9 cellular contexts compared by ENCODE assay signal in genomic region chr19:55603581-55604292, GRCh38. TPM values are rescaled to one million over a fixed set of nuclear protein-coding genes. Genes with fewer than 3 reads are reported as not detected.
DNase-seq lines count a peak whose midpoint lies in the region; ATAC-seq and TF ChIP-seq lines count a peak whose summit lies in the region.
"Had no signal": no experiment of that assay in that cellular context is flagged by ENCODE, and none has a peak within 500 bp of the region (broad histone marks: within the 10 kb centered on the region; RNA-seq: fewer than 3 reads in every experiment).

No MANE protein-coding gene starts in this region.

- 93% methylated on average over 22 of the region's 22 CpGs for WGBS in SK-N-SH (ENCODE audit: low lambda C conversion rate)
- 75 to 85% methylated on average over 18 to 22 of the region's 22 CpGs for WGBS in esophagus squamous epithelium, 2 donors

- CTCF ChIA-PET in SK-N-SH (lab: Yijun Ruan, JAX), result interaction anchor here (0.9 to 3.5 kb wide), 4 partner anchors 22 to 87 kb away, joined by 3 to 31 read pairs (median 17); partner anchors contain the start of gene ZNF784

- H3K27me3 ChIP-seq in SK-N-SH (ENCODE audit: insufficient read depth) (no peaks in the 10 kb centered on the region), esophagus squamous epithelium (no peaks in the 10 kb centered on the region)

- TF ChIP-seq CTCF in SK-N-SH (IDR thresholded peaks at IDR 0.05) (no peak), esophagus squamous epithelium (IDR thresholded peaks at IDR 0.05) (no peak), GM20000 (IDR thresholded peaks at IDR 0.05; ENCODE audit: extremely low read depth, missing control alignments) (no peak)

- peaks cover 0 to 8% of the 10 kb centered on the region in 2 experiments for H3K36me3 ChIP-seq in SK-N-SH (replicated peaks in 1 of 2; ENCODE audit: control insufficient read depth in 1 of 2, insufficient read depth in 2 of 2, low read length in 1 of 2)
- no peaks in the 10 kb centered on the region for H3K36me3 ChIP-seq in SK-N-MC (ENCODE audit: insufficient read depth, low read length)
- peaks cover 0 to 21% (median 9%) of the 10 kb centered on the region in 3 donors for H3K36me3 ChIP-seq in esophagus squamous epithelium

- peak overlapping the region; percentile 96 for H3K4me2 ChIP-seq in SK-N-SH

- H4K20me1 ChIP-seq in SK-N-SH (ENCODE audit: insufficient read depth), result peaks cover 19% of the 10 kb centered on the region; the same call in 1 of the 2 replicates

- no peak overlapping the region for H2AFZ ChIP-seq in SK-N-SH (ENCODE audit: low read depth)

- no peak for TF ChIP-seq POLR2A in esophagus squamous epithelium (IDR thresholded peaks at IDR 0.05)

- no peaks in the 10 kb centered on the region for H3K9me2 ChIP-seq in SK-N-SH

- H3K79me2 ChIP-seq in SK-N-SH (ENCODE audit: insufficient read depth), result peaks cover 42% of the 10 kb centered on the region

- H3K4me3 ChIP-seq in SK-N-SH (ENCODE audit: low read depth in 2 of 2, low read length in 1 of 2), result peak overlapping the region in 1 of 2 experiments; percentile 64; a peak in 1 of 4 replicates
- no peak overlapping the region; the same call in 1 of the 2 replicates for H3K4me3 ChIP-seq in SK-N-MC
- H3K4me3 ChIP-seq in esophagus squamous epithelium, result no peak overlapping the region
- H3K4me3 ChIP-seq in skin epidermis, result peak overlapping the region in 2 of 7 experiments; percentile 87 to 92

- peak overlapping the region; percentile 11 to 95; a peak in 3 of 4 replicates for H3K27ac ChIP-seq in SK-N-SH (ENCODE audit: low read depth in 2 of 2, low read length in 1 of 2)
- H3K27ac ChIP-seq in SK-N-MC, result peak overlapping the region; percentile 98
- H3K27ac ChIP-seq in esophagus squamous epithelium, result peak overlapping the region; percentile 96 to 97 (median 97)
- H3K27ac ChIP-seq in skin epidermis, result peak overlapping the region in 14 of 21 experiments; percentile 94 to 100 (median 97)

- no peak for TF ChIP-seq EP300 in SK-N-SH (IDR thresholded peaks at IDR 0.05; ENCODE audit: borderline replicate concordance in 1 of 2, low read depth in 1 of 2, low read length in 1 of 2)

- H3K9me3 ChIP-seq in SK-N-SH (no peaks in the 10 kb centered on the region), SK-N-MC (ENCODE audit: low read depth, low read length) (no peaks in the 10 kb centered on the region), esophagus squamous epithelium (no peaks in the 10 kb centered on the region)

- H3F3A ChIP-seq in SK-N-SH (replicated peaks; ENCODE audit: insufficient read depth), result peaks cover 24% of the 10 kb centered on the region

- H3K4me1 ChIP-seq in SK-N-SH (ENCODE audit: control insufficient read depth in 1 of 2, insufficient read depth in 2 of 2, low read depth in 1 of 2, low read length in 1 of 2) (peaks cover 3 to 21% of the 10 kb centered on the region in 2 experiments; a peak in 3 of 4 replicates), esophagus squamous epithelium (peaks cover 32 to 77% (median 37%) of the 10 kb centered on the region in 3 donors)

- TF ChIP-seq RAD21 in SK-N-SH (IDR thresholded peaks at IDR 0.05; ENCODE audit: low read length), result no peak

- no peak overlapping the region; the same call in 1 of the 2 replicates for H3K9ac ChIP-seq in SK-N-SH
- H3K9ac ChIP-seq in SK-N-MC (ENCODE audit: insufficient read length), result no peak overlapping the region

- ATAC-seq in SK-N-SH treated with all-trans-retinoic acid at 6 μM for 48 hours, result no peak

- POLR2A ChIA-PET in SK-N-SH (lab: Yijun Ruan, JAX), result no interaction called here

- intact Hi-C loops in esophagus squamous epithelium (cut with DNase I), result no loop called here

- DNase-seq in SK-N-SH (no peak), SK-N-MC (ENCODE audit: low read depth, low spot score) (no peak), esophagus squamous epithelium (lab: John Stamatoyannopoulos, UW) (no peak), GM20000 (ENCODE audit: low spot score) (no peak), NCI-H2171 (lab: John Stamatoyannopoulos, UW) (no peak), kidney glomerular epithelial cell (lab: John Stamatoyannopoulos, UW) (no peak)
- DNase-seq: 8988T had no signal

TF ChIP-seq in SK-N-SH, 30 proteins besides CTCF, POLR2A, EP300 and RAD21 (continues in another document):
- TF ChIP-seq, protein P1, sequence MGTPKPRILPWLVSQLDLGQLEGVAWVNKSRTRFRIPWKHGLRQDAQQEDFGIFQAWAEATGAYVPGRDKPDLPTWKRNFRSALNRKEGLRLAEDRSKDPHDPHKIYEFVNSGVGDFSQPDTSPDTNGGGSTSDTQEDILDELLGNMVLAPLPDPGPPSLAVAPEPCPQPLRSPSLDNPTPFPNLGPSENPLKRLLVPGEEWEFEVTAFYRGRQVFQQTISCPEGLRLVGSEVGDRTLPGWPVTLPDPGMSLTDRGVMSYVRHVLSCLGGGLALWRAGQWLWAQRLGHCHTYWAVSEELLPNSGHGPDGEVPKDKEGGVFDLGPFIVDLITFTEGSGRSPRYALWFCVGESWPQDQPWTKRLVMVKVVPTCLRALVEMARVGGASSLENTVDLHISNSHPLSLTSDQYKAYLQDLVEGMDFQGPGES (IDR thresholded peaks at IDR 0.05; ENCODE audit: low read depth, low read length), result no peak
- no peak for TF ChIP-seq RCOR1 (IDR thresholded peaks at IDR 0.05; ENCODE audit: low read length)
- no peak for TF ChIP-seq NRF1 (IDR thresholded peaks at IDR 0.05; ENCODE audit: low read depth, low read length)
- no peak for TF ChIP-seq POLR2AphosphoS5 (IDR thresholded peaks at IDR 0.05; ENCODE audit: low read depth, low read length)
- TF ChIP-seq YY1 (IDR thresholded peaks at IDR 0.05; ENCODE audit: low read depth), result no peak
- no peak for TF ChIP-seq NFIC (IDR thresholded peaks at IDR 0.05; ENCODE audit: borderline replicate concordance)
- no peak for TF ChIP-seq FOXM1 (IDR thresholded peaks at IDR 0.05; ENCODE audit: low read depth)
- TF ChIP-seq SMC3 (IDR thresholded peaks at IDR 0.05; ENCODE audit: low read depth, low read length), result no peak

TF ChIP-seq in SK-N-SH treated with all-trans-retinoic acid at 6 μM for 48 hours, 23 proteins besides CTCF, POLR2A, EP300 and RAD21 (continues in another document):
- TF ChIP-seq BACH2 (CRISPR knock-in tag; IDR thresholded peaks at IDR 0.05; ENCODE audit: borderline replicate concordance) (no peak), PPARA (CRISPR knock-in tag; IDR thresholded peaks at IDR 0.05; ENCODE audit: borderline replicate concordance) (no peak), CSRNP3 (CRISPR knock-in tag; IDR thresholded peaks at IDR 0.05) (no peak), GLIS3 (CRISPR knock-in tag; IDR thresholded peaks at IDR 0.05) (no peak), ZNF8 (CRISPR knock-in tag; IDR thresholded peaks at IDR 0.05) (no peak), ZFP30 (CRISPR knock-in tag; IDR thresholded peaks at IDR 0.05) (no peak), ZNF70 (CRISPR knock-in tag; IDR thresholded peaks at IDR 0.05) (no peak), ESRRG (CRISPR knock-in tag; IDR thresholded peaks at IDR 0.05) (no peak), ZNF565 (CRISPR knock-in tag; conservative IDR thresholded peaks at IDR 0.05; ENCODE audit: low read depth) (no peak), ZFP3 (CRISPR knock-in tag; IDR thresholded peaks at IDR 0.05) (no peak), ZC3H10 (CRISPR knock-in tag; IDR thresholded peaks at IDR 0.05) (no peak), ARNTL (CRISPR knock-in tag; IDR thresholded peaks at IDR 0.05; ENCODE audit: borderline replicate concordance, low read depth) (no peak), RARB (CRISPR knock-in tag; IDR thresholded peaks at IDR 0.05) (no peak)

RNA-seq across cellular contexts. Expression of gene ZNF865, which starts 1.7 kb away (rescaled TPM):
- 3.4 and 5.0 TPM in 2 replicates for polyA plus RNA-seq in SK-N-SH (2012; rRNA removed)
- 2.7 and 5.2 TPM in 2 replicates for polyA plus RNA-seq in SK-N-SH (2012; cell fraction: cytosol; rRNA removed)
- polyA plus RNA-seq in SK-N-SH (2012; cell fraction: nucleus; rRNA removed), result 11.7 and 16.2 TPM in 2 replicates
- 1 to 10 TPM; 2.7 to 5.3 (median 3.3) TPM for total RNA-seq in esophagus squamous epithelium

RNA-seq across cellular contexts. Expression of gene ZNF524, which starts 3.6 kb away (rescaled TPM):
- 7.2 and 7.3 TPM in 2 replicates for polyA plus RNA-seq in SK-N-SH (2012; rRNA removed)
- 4.6 and 7.4 TPM in 2 replicates for polyA plus RNA-seq in SK-N-SH (2012; cell fraction: cytosol; rRNA removed)
- 7.4 and 10.1 TPM in 2 replicates for polyA plus RNA-seq in SK-N-SH (2012; cell fraction: nucleus; rRNA removed)
- 10 to 100 TPM; 17.7 to 25.9 (median 22.9) TPM for total RNA-seq in esophagus squamous epithelium

RNA-seq across cellular contexts. Expression of gene FIZ1, which starts 4.4 kb away (rescaled TPM):
- polyA plus RNA-seq in SK-N-SH (2012; rRNA removed), result 5.2 and 5.7 TPM in 2 replicates
- polyA plus RNA-seq in SK-N-SH (2012; cell fraction: cytosol; rRNA removed), result 2.5 and 4.3 TPM in 2 replicates
- 20.2 and 24.9 TPM in 2 replicates for polyA plus RNA-seq in SK-N-SH (2012; cell fraction: nucleus; rRNA removed)
- 10 to 100 TPM in 1 of 4 donors, 1 to 10 TPM in 3; 5.8 to 12.7 (median 7.9) TPM for total RNA-seq in esophagus squamous epithelium

RNA-seq across cellular contexts. Expression of gene ZNF784, which starts 20.6 kb away (rescaled TPM):
- polyA plus RNA-seq in SK-N-SH (2012; rRNA removed), result 5.0 and 5.5 TPM in 2 replicates
- polyA plus RNA-seq in SK-N-SH (2012; cell fraction: cytosol; rRNA removed), result 2.4 and 3.3 TPM in 2 replicates
- 17.9 and 20.4 TPM in 2 replicates for polyA plus RNA-seq in SK-N-SH (2012; cell fraction: nucleus; rRNA removed)
- total RNA-seq in esophagus squamous epithelium, result 1 to 10 TPM; 2.9 to 6.9 (median 4.4) TPM

RNA-seq across cellular contexts. Expression of gene ZNF579, which starts 23.1 kb away (rescaled TPM):
- 3.5 and 5.9 TPM in 2 replicates for polyA plus RNA-seq in SK-N-SH (2012; rRNA removed)
- 3.4 and 4.9 TPM in 2 replicates for polyA plus RNA-seq in SK-N-SH (2012; cell fraction: cytosol; rRNA removed)
- 13.6 and 14.8 TPM in 2 replicates for polyA plus RNA-seq in SK-N-SH (2012; cell fraction: nucleus; rRNA removed)
- total RNA-seq in esophagus squamous epithelium, result 1 to 10 TPM in 3 of 4 donors, under 1 TPM in 1; 0.75 to 3.0 (median 2.2) TPM
